22 cellular contexts compared by ENCODE assay signal in the genomic region with DNA sequence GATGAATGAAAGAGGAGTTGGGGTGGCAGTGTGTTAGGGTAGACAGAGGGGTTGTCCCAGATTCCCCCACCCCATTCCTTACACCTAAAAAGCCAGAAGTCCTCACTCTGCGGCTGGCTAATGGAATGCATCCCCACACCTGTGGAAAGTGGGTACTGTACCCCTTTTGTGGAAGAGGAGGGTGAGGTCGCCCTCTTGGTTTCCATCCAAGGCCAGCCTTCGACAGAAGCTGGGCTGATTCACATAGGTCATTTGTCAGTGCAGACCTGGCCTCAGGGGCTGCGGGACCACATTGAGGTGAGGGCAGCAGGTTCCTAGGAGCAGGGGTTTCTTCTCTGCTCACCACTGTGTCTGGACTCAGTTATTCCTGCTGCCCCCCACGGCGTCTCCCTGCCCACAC.
"Had no signal": no experiment of that assay in that cellular context is flagged by ENCODE, and none has a peak within 500 bp of the region (broad histone marks: within the 10 kb centered on the region; RNA-seq: fewer than 3 reads in every experiment).

No MANE protein-coding gene starts in this region.

- ATAC-seq: foreskin keratinocyte, gastroesophageal sphincter, heart left ventricle, left cardiac atrium, left lung, left ventricle myocardium superior, lower lobe of right lung had no signal

- H3K36me3 ChIP-seq: esophagus muscularis mucosa, gastroesophageal sphincter, heart left ventricle, left lung, lower lobe of right lung had no signal

- FAIRE-seq: colon, endothelial cell of umbilical vein, frontal cortex had no signal

- H3K4me2 ChIP-seq: hepatocyte had no signal

- H2AFZ ChIP-seq: hepatocyte had no signal

- DNase-seq: cerebellar nuclear complex; dermis blood vessel endothelial cell; effector CD4-positive, alpha-beta T cell; effector memory CD4-positive, alpha-beta T cell; foreskin keratinocyte; hypothalamus; immature natural killer cell; left cardiac atrium; left lung; left ventricle myocardium superior; lower lobe of right lung; mesenchymal stem cell; midbrain had no signal

- H3K27ac ChIP-seq: coronary artery, dorsolateral prefrontal cortex, esophagus muscularis mucosa, foreskin keratinocyte, gastroesophageal sphincter, heart left ventricle, hepatocyte, left lung, lower lobe of right lung had no signal

- H3K4me1 ChIP-seq: esophagus muscularis mucosa, foreskin keratinocyte, gastroesophageal sphincter, heart left ventricle, left lung, lower lobe of right lung had no signal

- H3K9me3 ChIP-seq: esophagus muscularis mucosa, gastroesophageal sphincter, heart left ventricle, left lung, lower lobe of right lung had no signal

- H3K4me3 ChIP-seq: coronary artery, dorsolateral prefrontal cortex, esophagus muscularis mucosa, gastroesophageal sphincter, heart left ventricle, hepatocyte, left lung, lower lobe of right lung had no signal
